ENCODE assay signal across 23 cellular contexts in the genomic region with DNA sequence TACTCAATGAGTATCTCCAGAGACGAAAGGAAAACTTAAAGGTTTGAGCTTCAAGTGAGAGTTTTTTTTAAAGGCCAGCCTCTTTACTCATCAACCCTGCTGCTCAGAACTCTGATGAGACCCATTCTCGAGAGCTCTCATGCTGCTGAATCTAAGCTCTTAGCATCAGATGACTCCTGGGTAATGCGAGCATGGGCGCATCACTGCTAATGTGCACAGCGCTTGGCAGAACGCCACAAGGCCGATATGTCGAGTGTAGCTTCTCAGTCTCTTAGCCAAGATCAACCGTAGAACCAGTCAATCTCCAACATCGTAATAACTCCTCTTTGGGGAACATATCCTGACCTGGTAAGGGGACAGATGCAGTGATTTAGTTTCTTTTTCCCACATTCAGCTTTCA. TPM values are rescaled to one million over a fixed set of nuclear protein-coding genes. Genes with fewer than 3 reads are reported as not detected.
DNase-seq lines count a peak whose midpoint lies in the region; ATAC-seq and TF ChIP-seq lines count a peak whose summit lies in the region.
"Had no signal": no experiment of that assay in that cellular context is flagged by ENCODE, and none has a peak within 500 bp of the region (broad histone marks: within the 10 kb centered on the region; RNA-seq: fewer than 3 reads in every experiment).

No MANE protein-coding gene starts in this region.

- H3K9me3 ChIP-seq in left ventricle myocardium inferior (replicated peaks): no peaks in the 10 kb centered on the region
- H3K9me3 ChIP-seq: ascending aorta, mucosa of descending colon, sigmoid colon, stomach, upper lobe of right lung had no signal

- no peaks in the 10 kb centered on the region for H3K36me3 ChIP-seq in left ventricle myocardium inferior
- H3K36me3 ChIP-seq: ascending aorta, sigmoid colon, stomach, upper lobe of right lung had no signal

- intact Hi-C loops in left ventricle myocardium superior (cut with micrococcal nuclease) (no loop called here), left ventricle myocardium inferior (cut with micrococcal nuclease) (no loop called here)

- peaks cover 24% of the 10 kb centered on the region for H3K27me3 ChIP-seq in left ventricle myocardium inferior (ENCODE audit: low read depth)
- H3K27me3 ChIP-seq: ascending aorta, sigmoid colon had no signal

- H3K4me1 ChIP-seq in left ventricle myocardium inferior: no peaks in the 10 kb centered on the region
- H3K4me1 ChIP-seq: sigmoid colon, stomach, upper lobe of right lung had no signal

- H3K27ac ChIP-seq in left ventricle myocardium inferior (replicated peaks): no peak overlapping the region
- H3K27ac ChIP-seq: ascending aorta, PC-9, sigmoid colon, stomach, upper lobe of right lung had no signal

- ATAC-seq in left ventricle myocardium superior (no peak), HG02884 (IDR thresholded peaks at IDR 0.05; ENCODE audit: unreplicated experiment) (no peak)
- ATAC-seq: CD8-positive, alpha-beta T cell; left cardiac atrium; mucosa of descending colon; upper lobe of right lung had no signal

- DNase-seq in left ventricle myocardium superior (peak; percentile 34), left ventricle myocardium inferior (no peak), NCI-H2227 treated with DMSO at 0.1 percent for 48 hours (lab: John Stamatoyannopoulos, UW) (peak; percentile 34), SK-N-DZ (ENCODE audit: low spot score) (peak; percentile 26), cortex of kidney (lab: John Stamatoyannopoulos, UW) (no peak), amniotic stem cell (lab: John Stamatoyannopoulos, UW) (no peak)
- DNase-seq in activated effector memory CD4-positive, alpha-beta T cell treated with anti-CD3 and anti-CD28 coated beads, Interleukin-2, amount 50 U/mL, for 16 hours: no peak
- DNase-seq: ACHN; activated CD4-positive, alpha-beta T cell treated with anti-CD3 and anti-CD28 coated beads for 48 hours; activated CD8-positive, alpha-beta memory T cell treated with anti-CD3 and anti-CD28 coated beads, Interleukin-2, amount 50 U/mL, for 48 hours; CD8-positive, alpha-beta T cell; EL; foreskin melanocyte; left cardiac atrium; mucosa of descending colon; NCI-H226; PC-9; sigmoid colon; stimulated activated CD4-positive, alpha-beta T cell treated with anti-CD3 and anti-CD28 coated beads, Interleukin-1b, Interleukin-23, amount 100 ng/mL, for 48 hours; stomach; upper lobe of right lung had no signal

- H3K4me3 ChIP-seq in left ventricle myocardium inferior: no peak overlapping the region
- H3K4me3 ChIP-seq: ascending aorta, mucosa of descending colon, PC-9, sigmoid colon, stomach, upper lobe of right lung had no signal

- no peak for TF ChIP-seq CTCF in left ventricle myocardium inferior (IDR thresholded peaks at IDR 0.05; ENCODE audit: borderline replicate concordance)

RNA-seq across cellular contexts. Expression of gene TLN2, which starts 30.1 kb away (rescaled TPM):
- total RNA-seq in left ventricle myocardium superior (51.4 TPM), left ventricle myocardium inferior (39.6 TPM)
- 9.6 and 12.6 TPM in 2 replicates for polyA plus RNA-seq in SK-N-DZ (2014; cell fraction: cytosol; rRNA removed)
- 7.8 and 8.8 TPM in 2 replicates for polyA plus RNA-seq in SK-N-DZ (2014; cell fraction: nucleus; rRNA removed)

Comparison
In these comparisons a context has a peak if more than half of its experiments do, and no peak if none do; other contexts are left out.
1. DNase-seq: peak in left ventricle myocardium superior (single experiment), NCI-H2227 treated with DMSO at 0.1 percent for 48 hours (single experiment) and SK-N-DZ (single experiment); none in left ventricle myocardium inferior (single experiment), cortex of kidney (single experiment), amniotic stem cell (single experiment) and activated effector memory CD4-positive, alpha-beta T cell treated with anti-CD3 and anti-CD28 coated beads, Interleukin-2, amount 50 U/mL, for 16 hours (single experiment).